ENCODE assay signal across 1 cellular context in the genomic region with DNA sequence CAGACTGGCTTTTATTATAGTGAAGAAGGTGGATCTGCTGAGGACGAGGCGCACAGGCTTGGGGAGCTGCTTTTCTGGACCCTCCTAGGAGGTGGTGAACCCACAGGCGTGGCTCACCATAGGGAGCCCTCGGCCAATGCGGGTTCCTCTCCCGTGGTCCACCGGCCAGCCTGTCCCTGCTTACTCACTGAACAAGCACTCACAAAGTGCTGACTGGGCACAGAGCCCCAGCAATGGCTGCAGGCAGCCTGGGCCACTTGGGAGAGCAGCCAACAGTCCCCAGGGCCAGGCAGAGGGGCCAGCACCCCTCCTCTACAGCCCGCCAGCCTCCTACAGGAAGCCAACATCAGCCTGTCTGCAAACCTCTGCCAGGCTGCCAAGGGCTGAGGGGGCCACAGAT.
TF ChIP-seq lines count a peak whose summit lies in the region.

No MANE protein-coding gene starts in this region.

TF ChIP-seq in SK-N-SH, 30 proteins besides CTCF, POLR2A, EP300 and RAD21 (continued from another document):
- TF ChIP-seq, protein P1, sequence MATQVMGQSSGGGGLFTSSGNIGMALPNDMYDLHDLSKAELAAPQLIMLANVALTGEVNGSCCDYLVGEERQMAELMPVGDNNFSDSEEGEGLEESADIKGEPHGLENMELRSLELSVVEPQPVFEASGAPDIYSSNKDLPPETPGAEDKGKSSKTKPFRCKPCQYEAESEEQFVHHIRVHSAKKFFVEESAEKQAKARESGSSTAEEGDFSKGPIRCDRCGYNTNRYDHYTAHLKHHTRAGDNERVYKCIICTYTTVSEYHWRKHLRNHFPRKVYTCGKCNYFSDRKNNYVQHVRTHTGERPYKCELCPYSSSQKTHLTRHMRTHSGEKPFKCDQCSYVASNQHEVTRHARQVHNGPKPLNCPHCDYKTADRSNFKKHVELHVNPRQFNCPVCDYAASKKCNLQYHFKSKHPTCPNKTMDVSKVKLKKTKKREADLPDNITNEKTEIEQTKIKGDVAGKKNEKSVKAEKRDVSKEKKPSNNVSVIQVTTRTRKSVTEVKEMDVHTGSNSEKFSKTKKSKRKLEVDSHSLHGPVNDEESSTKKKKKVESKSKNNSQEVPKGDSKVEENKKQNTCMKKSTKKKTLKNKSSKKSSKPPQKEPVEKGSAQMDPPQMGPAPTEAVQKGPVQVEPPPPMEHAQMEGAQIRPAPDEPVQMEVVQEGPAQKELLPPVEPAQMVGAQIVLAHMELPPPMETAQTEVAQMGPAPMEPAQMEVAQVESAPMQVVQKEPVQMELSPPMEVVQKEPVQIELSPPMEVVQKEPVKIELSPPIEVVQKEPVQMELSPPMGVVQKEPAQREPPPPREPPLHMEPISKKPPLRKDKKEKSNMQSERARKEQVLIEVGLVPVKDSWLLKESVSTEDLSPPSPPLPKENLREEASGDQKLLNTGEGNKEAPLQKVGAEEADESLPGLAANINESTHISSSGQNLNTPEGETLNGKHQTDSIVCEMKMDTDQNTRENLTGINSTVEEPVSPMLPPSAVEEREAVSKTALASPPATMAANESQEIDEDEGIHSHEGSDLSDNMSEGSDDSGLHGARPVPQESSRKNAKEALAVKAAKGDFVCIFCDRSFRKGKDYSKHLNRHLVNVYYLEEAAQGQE (IDR thresholded peaks at IDR 0.05; ENCODE audit: low read depth, low read length) = no peak
- no peak for TF ChIP-seq USF1 (IDR thresholded peaks at IDR 0.05; ENCODE audit: borderline replicate concordance, low read depth)
- TF ChIP-seq MEF2A (IDR thresholded peaks at IDR 0.05; ENCODE audit: borderline replicate concordance, low read depth) = no peak
- no peak for TF ChIP-seq TEAD4 (IDR thresholded peaks at IDR 0.05; ENCODE audit: borderline replicate concordance, insufficient read depth)
- TF ChIP-seq TCF12 (IDR thresholded peaks at IDR 0.05) = 0 out of 2 replicates have a peak, but pooled peaks have one; percentile 6
- peak; percentile 23; the same call in 1 of the 2 replicates for TF ChIP-seq FOSL2 (IDR thresholded peaks at IDR 0.05; ENCODE audit: borderline replicate concordance, low read depth)
